ENCODE assay signal across 8 cellular contexts in the genomic region with DNA sequence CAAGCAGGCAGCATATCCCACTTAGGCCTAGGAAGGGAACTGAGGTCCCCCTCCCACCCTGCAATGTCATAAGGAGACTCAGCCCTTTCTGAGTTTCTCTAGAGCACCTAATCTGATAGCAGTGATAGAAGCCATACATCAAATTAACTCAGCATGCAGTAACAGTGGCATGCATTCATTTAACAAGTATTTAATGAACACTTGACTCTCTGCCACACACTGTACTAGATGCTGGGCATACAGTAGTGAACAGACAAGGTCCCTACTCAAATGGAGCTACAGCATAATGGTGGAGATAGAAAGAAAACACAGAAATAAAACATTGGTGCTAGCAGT. TPM values are rescaled to one million over a fixed set of nuclear protein-coding genes. Genes with fewer than 3 reads are reported as not detected.
A peak's percentile ranks its signal among the peaks of the same experiment; 100 is the strongest.
DNase-seq lines count a peak whose midpoint lies in the region; ATAC-seq, FAIRE-seq and TF ChIP-seq lines count a peak whose summit lies in the region.
"Had no signal": no experiment of that assay in that cellular context is flagged by ENCODE, and none has a peak within 500 bp of the region (broad histone marks: within the 10 kb centered on the region; RNA-seq: fewer than 3 reads in every experiment).

No MANE protein-coding gene starts in this region.

- H3K36me3 Mint-ChIP-seq in central memory CD8-positive, alpha-beta T cell (ENCODE audit: insufficient read depth): peaks cover 53% of the 10 kb centered on the region

- intact Hi-C loops in psoas muscle (cut with DNase I): no loop called here

- no peak for TF ChIP-seq CTCF in psoas muscle (IDR thresholded peaks at IDR 0.05)

- H3K27ac ChIP-seq in psoas muscle: peak overlapping the region; percentile 82

- H3K9me3 ChIP-seq in psoas muscle: no peaks in the 10 kb centered on the region

- no peaks in the 10 kb centered on the region for H3K27me3 ChIP-seq in psoas muscle (ENCODE audit: insufficient read depth in 3 of 3, low read length in 2 of 3)

- H3K4me3 Mint-ChIP-seq in central memory CD8-positive, alpha-beta T cell: peak overlapping the region; percentile 73

- ATAC-seq in central memory CD8-positive, alpha-beta T cell (replicated peaks; ENCODE audit: extremely low read depth, poor library complexity, severe bottlenecking): no peak
- ATAC-seq in psoas muscle (no peak), GM21360 (IDR thresholded peaks at IDR 0.05; ENCODE audit: unreplicated experiment) (no peak)

- no peaks in the 10 kb centered on the region for H3K9me3 Mint-ChIP-seq in central memory CD8-positive, alpha-beta T cell

- no peak for TF ChIP-seq POLR2A in GM12891 (IDR thresholded peaks at IDR 0.05; ENCODE audit: low read depth, low read length)

- H3K27ac Mint-ChIP-seq in central memory CD8-positive, alpha-beta T cell (ENCODE audit: low read depth): peak overlapping the region; percentile 94

- H3K4me3 ChIP-seq in psoas muscle: peak overlapping the region; percentile 0

- H3K36me3 ChIP-seq in psoas muscle (ENCODE audit: insufficient read depth in 1 of 2, low read depth in 1 of 2): peaks cover 0 to 3% of the 10 kb centered on the region in 2 donors

- peak; percentile 69 for FAIRE-seq in GM12891 (lab: Jason Lieb, UNC)

- DNase-seq in GM12891 (ENCODE audit: insufficient read length, low spot score) (no peak), NCI-H2029 treated with DMSO at 0.1 percent for 48 hours (lab: John Stamatoyannopoulos, UW) (peak; percentile 80), psoas muscle (no peak), DMS 273 (lab: John Stamatoyannopoulos, UW; ENCODE audit: unreplicated experiment) (no peak), hypothalamus (lab: John Stamatoyannopoulos, UW) (no peak)
- no peak for DNase-seq in central memory CD8-positive, alpha-beta T cell (ENCODE audit: low spot score in 2 of 2)
- DNase-seq: activated CD4-positive, alpha-beta T cell treated with anti-CD3 and anti-CD28 coated beads, Interleukin-2, amount 50 U/mL, for 4 hours had no signal

- H3K4me1 ChIP-seq in psoas muscle: peaks cover 77% of the 10 kb centered on the region

- H3K27me3 Mint-ChIP-seq in central memory CD8-positive, alpha-beta T cell: no peaks in the 10 kb centered on the region

- peaks cover 98% of the 10 kb centered on the region for H3K4me1 Mint-ChIP-seq in central memory CD8-positive, alpha-beta T cell

TF ChIP-seq in GM12891, 5 proteins besides CTCF, POLR2A, EP300 and RAD21:
- TF ChIP-seq TAF1 (IDR thresholded peaks at IDR 0.05; ENCODE audit: low read depth, low read length): no peak
- no peak for TF ChIP-seq POLR2AphosphoS5 (IDR thresholded peaks at IDR 0.05; ENCODE audit: low read depth, low read length)
- TF ChIP-seq SPI1 (IDR thresholded peaks at IDR 0.05; ENCODE audit: low read depth, low read length): no peak
- TF ChIP-seq POU2F2 (IDR thresholded peaks at IDR 0.05; ENCODE audit: low read depth, low read length): no peak
- TF ChIP-seq PAX5 (IDR thresholded peaks at IDR 0.05; ENCODE audit: insufficient read depth, low read length, severe bottlenecking): no peak
TF ChIP-seq in GM12891: peak in this region for 0.

RNA-seq across cellular contexts. Expression of a gene that starts 58.6 kb away (rescaled TPM):
- polyA plus RNA-seq in GM12891 (2012; ENCODE audit: low read depth, missing spikeins): 0.33 TPM
- total RNA-seq in psoas muscle: 100 to 1,000 TPM in 1 of 4 donors, 10 to 100 TPM in 3; 26.6 to 145 (median 74.7) TPM
- polyA plus RNA-seq in psoas muscle: 10 to 100 TPM; 37.7 to 93.7 (median 60.6) TPM
